In the genomic region with DNA sequence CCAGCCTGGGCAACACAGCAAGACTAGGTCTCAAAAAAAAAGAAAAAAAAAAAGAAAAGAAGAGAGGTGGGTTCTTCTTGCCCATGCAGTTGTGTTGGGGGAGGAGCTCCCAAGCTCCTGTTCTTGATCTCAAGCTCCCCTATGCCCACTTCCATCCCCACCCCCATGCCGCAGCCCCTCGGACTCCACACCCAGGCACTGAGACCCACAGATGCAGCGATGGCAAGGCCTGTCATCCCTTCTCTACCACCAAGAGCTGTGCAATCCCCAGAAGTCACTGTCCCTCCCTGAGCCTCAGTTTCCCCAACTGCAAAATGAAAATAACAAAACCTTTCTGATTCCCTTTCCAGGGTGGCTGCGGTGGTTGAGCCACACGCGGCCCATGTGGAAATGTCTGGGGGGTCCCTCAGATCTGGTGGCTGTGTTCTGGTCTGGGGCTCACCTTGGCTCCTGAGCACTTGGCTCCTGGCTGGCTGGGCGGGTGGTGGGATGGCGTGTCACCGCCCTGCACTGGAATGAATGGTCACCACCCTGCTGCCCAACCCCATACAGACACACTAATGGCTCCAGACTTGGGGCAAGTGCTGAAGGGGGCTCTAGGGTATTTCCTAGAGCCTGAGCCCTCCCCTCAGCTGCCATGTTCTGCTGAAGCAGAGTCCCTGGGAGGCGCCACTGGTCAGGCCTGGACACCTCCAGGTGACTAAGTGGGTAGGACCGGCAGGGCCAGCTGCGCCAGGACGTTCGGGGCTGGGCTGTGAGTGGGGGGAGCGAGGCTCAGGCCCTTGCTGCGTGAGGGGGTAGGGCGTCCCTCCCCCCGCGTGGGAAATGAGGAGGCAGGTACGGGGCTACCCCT, we compare ENCODE assay signal across 9 cellular contexts. TPM values are rescaled to one million over a fixed set of nuclear protein-coding genes. Genes with fewer than 3 reads are reported as not detected.
DNase-seq lines count a peak whose midpoint lies in the region; ATAC-seq and TF ChIP-seq lines count a peak whose summit lies in the region.
"Had no signal": no experiment of that assay in that cellular context is flagged by ENCODE, and none has a peak within 500 bp of the region (broad histone marks: within the 10 kb centered on the region; RNA-seq: fewer than 3 reads in every experiment).

No MANE protein-coding gene starts in this region.

- TF ChIP-seq CTCF in lung (IDR thresholded peaks at IDR 0.05; ENCODE audit: control extremely low read depth, extremely low read depth) (no peak), thyroid gland (IDR thresholded peaks at IDR 0.05) (no peak)

- no peaks in the 10 kb centered on the region for H3K36me3 Mint-ChIP-seq in activated T-cell treated with anti-CD3 and anti-CD28 coated beads, Interleukin-2, amount 50 U/mL, for 4 hours (ENCODE audit: insufficient read depth)

- no peaks in the 10 kb centered on the region for H3K4me1 Mint-ChIP-seq in activated T-cell treated with anti-CD3 and anti-CD28 coated beads, Interleukin-2, amount 50 U/mL, for 4 hours (ENCODE audit: low read depth)

- no peaks in the 10 kb centered on the region for H3K9me3 Mint-ChIP-seq in activated T-cell treated with anti-CD3 and anti-CD28 coated beads, Interleukin-2, amount 50 U/mL, for 4 hours

- H3K4me3 Mint-ChIP-seq in activated T-cell treated with anti-CD3 and anti-CD28 coated beads, Interleukin-2, amount 50 U/mL, for 4 hours: peak overlapping the region; percentile 26

- H3K4me3 ChIP-seq in duodenal mucosa (ENCODE audit: low read depth in 1 of 2, low read length in 2 of 2): peak overlapping the region; percentile 65 to 66
- peak overlapping the region; percentile 24 for H3K4me3 ChIP-seq in lung
- H3K4me3 ChIP-seq in thyroid gland (replicated peaks in 1 of 3): peak overlapping the region in 2 of 3 donors; percentile 63 to 68

- H3K9ac ChIP-seq in duodenal mucosa (ENCODE audit: low read depth in 1 of 2, low read length in 2 of 2): peak overlapping the region; percentile 47 to 59
- H3K9ac ChIP-seq: KMS-11 had no signal

- no peak for DNase-seq in activated T-cell treated with anti-CD3 and anti-CD28 coated beads, Interleukin-2, amount 50 U/mL, for 4 hours
- DNase-seq in activated T-cell treated with anti-CD3 and anti-CD28 coated beads, Interleukin-2, amount 50 U/mL, for 48 hours: no peak
- DNase-seq in lung (ENCODE audit: low spot score) (peak; percentile 58), thyroid gland (peak; percentile 77 to 84), UCSD-AML1 (lab: John Stamatoyannopoulos, UW; ENCODE audit: unreplicated experiment) (no peak), NCI-H524 (lab: John Stamatoyannopoulos, UW) (no peak)

- H3K27me3 Mint-ChIP-seq in activated T-cell treated with anti-CD3 and anti-CD28 coated beads, Interleukin-2, amount 50 U/mL, for 4 hours (ENCODE audit: low read depth): peaks cover 43% of the 10 kb centered on the region

- H3K27me3 ChIP-seq in duodenal mucosa (ENCODE audit: control insufficient read depth in 1 of 2, insufficient read depth in 2 of 2, low read length in 2 of 2) (peaks cover 3 to 4% of the 10 kb centered on the region in 2 donors), lung (ENCODE audit: control insufficient read depth, insufficient read depth) (peaks cover 5% of the 10 kb centered on the region), thyroid gland (no peaks in the 10 kb centered on the region)

- H3K27ac ChIP-seq in duodenal mucosa (ENCODE audit: low read depth, low read length): no peak overlapping the region
- peak overlapping the region in 1 of 2 donors; percentile 75 for H3K27ac ChIP-seq in lung (ENCODE audit: low read depth in 1 of 2, low read length in 1 of 2)
- peak overlapping the region in 2 of 3 donors; percentile 52 to 78 for H3K27ac ChIP-seq in thyroid gland
- H3K27ac ChIP-seq: KMS-11 had no signal

- H3K36me3 ChIP-seq in duodenal mucosa (ENCODE audit: control insufficient read depth in 1 of 2, insufficient read depth in 2 of 2, low read length in 2 of 2): no peaks in the 10 kb centered on the region
- no peaks in the 10 kb centered on the region for H3K36me3 ChIP-seq in lung (ENCODE audit: control insufficient read depth in 2 of 2, insufficient read depth in 2 of 2, low read length in 2 of 2)
- H3K36me3 ChIP-seq in thyroid gland: no peaks in the 10 kb centered on the region

- H3K9me3 ChIP-seq in duodenal mucosa (ENCODE audit: control insufficient read depth in 1 of 2, low read length in 2 of 2): no peaks in the 10 kb centered on the region
- peaks cover 0 to 5% of the 10 kb centered on the region in 2 donors for H3K9me3 ChIP-seq in lung (ENCODE audit: control insufficient read depth in 2 of 2, insufficient read depth in 1 of 2, low read length in 1 of 2)
- H3K9me3 ChIP-seq in thyroid gland: no peaks in the 10 kb centered on the region

- no peak for TF ChIP-seq POLR2A in thyroid gland (IDR thresholded peaks at IDR 0.05)

- WGBS in lung, 2 donors: 45 to 49% methylated on average over 20 of the region's 20 CpGs
- 29 to 44% methylated on average over 12 to 16 of the region's 20 CpGs for WGBS in thyroid gland, 2 donors

- H3K4me1 ChIP-seq in duodenal mucosa (ENCODE audit: control insufficient read depth in 1 of 2, insufficient read depth in 2 of 2, low read length in 2 of 2) (peaks cover 0 to 12% of the 10 kb centered on the region in 2 donors), lung (ENCODE audit: control insufficient read depth in 2 of 2, insufficient read depth in 2 of 2, low read length in 2 of 2) (peaks cover 0 to 5% of the 10 kb centered on the region in 2 donors), thyroid gland (peaks cover 10 to 15% of the 10 kb centered on the region in 2 donors)

- intact Hi-C loops in thyroid gland (cut with DNase I): no loop called here

- ATAC-seq in activated T-cell treated with anti-CD3 and anti-CD28 coated beads, Interleukin-2, amount 50 U/mL, for 4 hours: no peak
- peak; percentile 19 for ATAC-seq in lung (ENCODE audit: insufficient read depth, low FRiP score)
- no peak for ATAC-seq in GM19328 (IDR thresholded peaks at IDR 0.05; ENCODE audit: unreplicated experiment)

RNA-seq across cellular contexts. Expression of gene KIF26A, which starts 22.5 kb away (rescaled TPM):
- total RNA-seq in activated T-cell treated with anti-CD3 and anti-CD28 coated beads, Interleukin-2, amount 50 U/mL, for 4 hours: under 1 TPM; 0.24 to 0.86 (median 0.40) TPM
- total RNA-seq in lung: 10 to 100 TPM in 1 of 2 donors, 1 to 10 TPM in 1; 6.5 to 11.4 TPM
- polyA plus RNA-seq in lung: 1 to 10 TPM; 2.4 to 2.5 TPM
- total RNA-seq in thyroid gland: 1 to 10 TPM; 3.3 to 6.2 (median 4.9) TPM

RNA-seq across cellular contexts. Expression of gene ASPG, which starts 30.4 kb away (rescaled TPM):
- total RNA-seq in activated T-cell treated with anti-CD3 and anti-CD28 coated beads, Interleukin-2, amount 50 U/mL, for 4 hours: under 1 TPM in 1 of 3 donors, not detected in 2; 0.19 TPM
- total RNA-seq in lung (1 to 10 TPM; 4.3 to 4.7 TPM), thyroid gland (10 to 100 TPM in 2 of 4 donors, 1 to 10 TPM in 2; 7.5 to 24.0 (median 15.2) TPM)
- polyA plus RNA-seq in lung: 1 to 10 TPM in 1 of 2 donors, under 1 TPM in 1; 0.73 to 1.8 TPM

Comparison
In these comparisons a context has a peak if more than half of its experiments do, and no peak if none do; other contexts are left out.
1. DNase-seq: peak in lung (single experiment) and thyroid gland (2 of 2); none in activated T-cell treated with anti-CD3 and anti-CD28 coated beads, Interleukin-2, amount 50 U/mL, for 4 hours (single experiment), activated T-cell treated with anti-CD3 and anti-CD28 coated beads, Interleukin-2, amount 50 U/mL, for 48 hours (0 of 2), UCSD-AML1 (single experiment) and NCI-H524 (0 of 2).
2. RNA of gene ASPG, which starts 30.4 kb away (total RNA-seq): 7.5 to 24.0 TPM in thyroid gland and 4.3 to 4.7 TPM in lung; 0.19 TPM in activated T-cell treated with anti-CD3 and anti-CD28 coated beads, Interleukin-2, amount 50 U/mL, for 4 hours; every median in the first group is over 4 times any median in the second.
3. Peak in every context shown above with its lines, with median percentiles within 50 percentile points of each other: H3K4me3 ChIP-seq.